In the genomic region with DNA sequence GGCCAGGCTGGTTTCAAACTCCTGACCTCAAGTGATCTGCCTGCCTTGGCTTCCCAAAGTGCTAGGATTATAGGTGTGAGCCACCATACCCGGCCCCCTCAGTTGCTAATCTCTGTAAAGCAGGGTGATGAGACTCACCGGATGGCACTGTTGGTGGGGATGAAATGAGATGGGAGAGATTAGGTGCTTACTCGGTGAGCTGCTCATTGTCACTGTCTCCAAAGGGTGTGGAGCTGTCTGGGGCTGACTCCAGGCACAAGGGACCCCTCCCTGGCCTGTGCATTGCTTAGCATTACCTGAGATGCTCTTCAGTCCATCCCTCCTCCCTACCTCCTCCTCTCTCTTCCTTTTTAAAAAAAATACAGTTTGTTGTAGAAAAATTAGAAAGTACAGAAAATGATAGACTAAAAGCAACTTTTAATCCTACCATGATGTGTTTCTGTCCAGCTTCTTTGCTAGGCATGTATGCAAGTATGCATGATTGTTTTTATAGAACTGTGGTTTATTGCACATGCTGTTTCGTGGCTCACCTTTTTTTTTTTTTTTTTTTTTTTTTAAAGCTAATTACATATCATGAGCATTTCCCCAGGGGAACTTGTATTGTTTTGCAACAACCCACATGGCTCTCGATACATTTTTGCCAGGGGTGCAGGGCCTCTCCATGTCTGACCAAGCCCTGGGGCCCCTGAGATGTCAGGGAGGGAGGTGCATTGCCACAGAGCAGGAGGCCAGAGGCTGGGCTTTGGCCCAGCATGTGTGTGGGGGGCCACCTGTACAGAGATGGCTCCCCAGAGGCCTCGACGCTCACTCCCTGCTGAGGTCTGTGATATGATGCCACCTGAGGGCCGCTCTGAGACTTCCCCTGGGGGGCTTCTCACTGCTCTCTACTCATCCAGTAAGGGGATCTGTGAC, we compare ENCODE assay signal across 14 cellular contexts.
DNase-seq lines count a peak whose midpoint lies in the region; ATAC-seq and TF ChIP-seq lines count a peak whose summit lies in the region.
"Had no signal": no experiment of that assay in that cellular context is flagged by ENCODE, and none has a peak within 500 bp of the region (broad histone marks: within the 10 kb centered on the region; RNA-seq: fewer than 3 reads in every experiment).

No MANE protein-coding gene starts in this region.

- DNase-seq in NCI-H2171 treated with DMSO at 0.1 percent for 48 hours (lab: John Stamatoyannopoulos, UW) (peak; percentile 90), cardiac fibroblast (ENCODE audit: low read depth in 2 of 2) (peak; percentile 59 to 68), Ammon's horn (ENCODE audit: low spot score) (no peak), NAMALWA (ENCODE audit: low spot score) (no peak)
- DNase-seq: activated CD4-positive, CD25-positive, alpha-beta regulatory T cell treated with anti-CD3 and anti-CD28 coated beads, Interleukin-2, amount 50 U/mL, for 72 hours; activated naive CD4-positive, alpha-beta T cell treated with anti-CD3 and anti-CD28 coated beads, Interleukin-2, amount 50 U/mL, for 16 hours; CD4-positive, alpha-beta memory T cell; hippocampal formation; left cardiac atrium; MM.1S; NCI-H345 had no signal

- H3K27ac ChIP-seq in HEK293 (ENCODE audit: extremely low read depth, low read depth, low read length), result no peak overlapping the region; the same call in 1 of the 2 replicates
- H3K27ac ChIP-seq in parathyroid adenoma, result peak overlapping the region; percentile 98

- peaks cover 24% of the 10 kb centered on the region for H3K4me1 ChIP-seq in HEK293 (ENCODE audit: control insufficient read depth, insufficient read depth, low read length)
- H3K4me1 ChIP-seq in parathyroid adenoma, result peaks cover 53% of the 10 kb centered on the region

- H3K9me3 ChIP-seq in HEK293 (ENCODE audit: control insufficient read depth, insufficient read depth, low read depth, low read length), result no peaks in the 10 kb centered on the region
- no peaks in the 10 kb centered on the region for H3K9me3 ChIP-seq in parathyroid adenoma (ENCODE audit: control insufficient read depth, low read length)

- CTCF ChIA-PET in HEK293 (lab: Yijun Ruan, JAX), result interaction anchor here (1.2 to 4.0 kb wide), 4 partner anchors 7 to 12 kb away, joined by 3 to 33 read pairs (median 4); no protein-coding TSS in a partner anchor

- no peak overlapping the region for H3K4me3 ChIP-seq in HEK293 (ENCODE audit: low read depth, low read length)
- no peak overlapping the region for H3K4me3 ChIP-seq in cardiac fibroblast (replicated peaks in 1 of 2; ENCODE audit: low read depth in 2 of 2, low read length in 2 of 2)
- H3K4me3 ChIP-seq in parathyroid adenoma (ENCODE audit: low read depth, low read length), result no peak overlapping the region

- H3K79me2 ChIP-seq in parathyroid adenoma, result peaks cover 3% of the 10 kb centered on the region

- POLR2A ChIA-PET in HEK293 (lab: Yijun Ruan, JAX), result interaction anchor here (0.5 to 0.6 kb wide), 3 partner anchors 57 to 308 kb away, joined by 3 to 5 read pairs (median 3); no protein-coding TSS in a partner anchor

- ATAC-seq in GM18520 (IDR thresholded peaks at IDR 0.05; ENCODE audit: unreplicated experiment), result no peak

- TF ChIP-seq CTCF in HEK293 (tag by site-specific recombination; IDR thresholded peaks at IDR 0.05) (no peak), cardiac fibroblast (IDR thresholded peaks at IDR 0.05; ENCODE audit: low read depth, low read length) (no peak), parathyroid adenoma (IDR thresholded peaks at IDR 0.05) (no peak)

- H3K27me3 ChIP-seq in parathyroid adenoma (ENCODE audit: control insufficient read depth, insufficient read depth, low read length), result no peaks in the 10 kb centered on the region

- no peak overlapping the region for H3K9ac ChIP-seq in parathyroid adenoma

- no peak overlapping the region for H3K4me2 ChIP-seq in parathyroid adenoma (ENCODE audit: low read length)

- H3K36me3 ChIP-seq in HEK293 (ENCODE audit: control insufficient read depth in 2 of 2, insufficient read depth in 1 of 2, low read length in 2 of 2) (peaks cover 0 to 4% of the 10 kb centered on the region in 2 experiments; a peak in 1 of 3 replicates), parathyroid adenoma (ENCODE audit: control insufficient read depth, insufficient read depth, low read length) (no peaks in the 10 kb centered on the region)

- no peak overlapping the region for H2AFZ ChIP-seq in parathyroid adenoma

TF ChIP-seq in HEK293, 187 proteins besides CTCF, POLR2A, EP300 and RAD21 (continues in another document):
- TF ChIP-seq KLF16 (tag by site-specific recombination; IDR thresholded peaks at IDR 0.05), result no peak
- no peak for TF ChIP-seq ZBTB10 (tag by site-specific recombination; IDR thresholded peaks at IDR 0.05)
- TF ChIP-seq ZNF350 (tag by site-specific recombination; IDR thresholded peaks at IDR 0.05), result no peak
- TF ChIP-seq ZNF585B (tag by site-specific recombination; IDR thresholded peaks at IDR 0.05), result no peak
- TF ChIP-seq ZNF169 (tag by site-specific recombination; IDR thresholded peaks at IDR 0.05), result no peak
- TF ChIP-seq FEZF1 (tag by site-specific recombination; IDR thresholded peaks at IDR 0.05), result peak; percentile 39; the same call in 1 of the 2 replicates
- TF ChIP-seq, protein P1, sequence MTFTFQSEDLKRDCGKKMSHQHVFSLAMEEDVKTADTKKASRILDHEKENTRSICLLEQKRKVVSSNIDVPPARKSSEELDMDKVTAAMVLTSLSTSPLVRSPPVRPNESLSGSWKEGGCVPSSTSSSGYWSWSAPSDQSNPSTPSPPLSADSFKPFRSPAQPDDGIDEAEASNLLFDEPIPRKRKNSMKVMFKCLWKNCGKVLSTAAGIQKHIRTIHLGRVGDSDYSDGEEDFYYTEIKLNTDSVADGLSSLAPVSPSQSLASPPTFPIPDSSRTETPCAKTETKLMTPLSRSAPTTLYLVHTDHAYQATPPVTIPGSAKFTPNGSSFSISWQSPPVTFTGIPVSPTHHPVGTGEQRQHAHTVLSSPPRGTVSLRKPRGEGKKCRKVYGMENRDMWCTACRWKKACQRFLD (tag by site-specific recombination; IDR thresholded peaks at IDR 0.05), result no peak
- TF ChIP-seq GLIS2 (tag by site-specific recombination; IDR thresholded peaks at IDR 0.05), result peak; percentile 49
- no peak for TF ChIP-seq ZNF660 (tag by site-specific recombination; IDR thresholded peaks at IDR 0.05)
- no peak for TF ChIP-seq ZNF514 (tag by site-specific recombination; IDR thresholded peaks at IDR 0.05)
- TF ChIP-seq, protein P2, sequence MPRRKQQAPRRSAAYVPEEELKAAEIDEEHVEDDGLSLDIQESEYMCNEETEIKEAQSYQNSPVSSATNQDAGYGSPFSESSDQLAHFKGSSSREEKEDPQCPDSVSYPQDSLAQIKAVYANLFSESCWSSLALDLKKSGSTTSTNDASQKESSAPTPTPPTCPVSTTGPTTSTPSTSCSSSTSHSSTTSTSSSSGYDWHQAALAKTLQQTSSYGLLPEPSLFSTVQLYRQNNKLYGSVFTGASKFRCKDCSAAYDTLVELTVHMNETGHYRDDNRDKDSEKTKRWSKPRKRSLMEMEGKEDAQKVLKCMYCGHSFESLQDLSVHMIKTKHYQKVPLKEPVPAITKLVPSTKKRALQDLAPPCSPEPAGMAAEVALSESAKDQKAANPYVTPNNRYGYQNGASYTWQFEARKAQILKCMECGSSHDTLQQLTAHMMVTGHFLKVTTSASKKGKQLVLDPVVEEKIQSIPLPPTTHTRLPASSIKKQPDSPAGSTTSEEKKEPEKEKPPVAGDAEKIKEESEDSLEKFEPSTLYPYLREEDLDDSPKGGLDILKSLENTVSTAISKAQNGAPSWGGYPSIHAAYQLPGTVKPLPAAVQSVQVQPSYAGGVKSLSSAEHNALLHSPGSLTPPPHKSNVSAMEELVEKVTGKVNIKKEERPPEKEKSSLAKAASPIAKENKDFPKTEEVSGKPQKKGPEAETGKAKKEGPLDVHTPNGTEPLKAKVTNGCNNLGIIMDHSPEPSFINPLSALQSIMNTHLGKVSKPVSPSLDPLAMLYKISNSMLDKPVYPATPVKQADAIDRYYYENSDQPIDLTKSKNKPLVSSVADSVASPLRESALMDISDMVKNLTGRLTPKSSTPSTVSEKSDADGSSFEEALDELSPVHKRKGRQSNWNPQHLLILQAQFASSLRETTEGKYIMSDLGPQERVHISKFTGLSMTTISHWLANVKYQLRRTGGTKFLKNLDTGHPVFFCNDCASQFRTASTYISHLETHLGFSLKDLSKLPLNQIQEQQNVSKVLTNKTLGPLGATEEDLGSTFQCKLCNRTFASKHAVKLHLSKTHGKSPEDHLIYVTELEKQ (tag by site-specific recombination; IDR thresholded peaks at IDR 0.05; ENCODE audit: borderline replicate concordance), result no peak
- TF ChIP-seq ZNF266 (tag by site-specific recombination; IDR thresholded peaks at IDR 0.05; ENCODE audit: low read depth), result no peak
- no peak for TF ChIP-seq ZNF670 (tag by site-specific recombination; IDR thresholded peaks at IDR 0.05; ENCODE audit: low read depth)
- no peak for TF ChIP-seq ZBTB8A (tag by site-specific recombination; IDR thresholded peaks at IDR 0.05)
- no peak for TF ChIP-seq ZNF19 (tag by site-specific recombination; IDR thresholded peaks at IDR 0.05; ENCODE audit: low read depth)
- TF ChIP-seq ZEB2 (tag by site-specific recombination; IDR thresholded peaks at IDR 0.05), result no peak
- no peak for TF ChIP-seq ZNF416 (tag by site-specific recombination; IDR thresholded peaks at IDR 0.05)
- no peak for TF ChIP-seq ZNF624 (tag by site-specific recombination; IDR thresholded peaks at IDR 0.05)
- no peak for TF ChIP-seq ZNF223 (tag by site-specific recombination; IDR thresholded peaks at IDR 0.05)
- no peak for TF ChIP-seq KLF9 (tag by site-specific recombination; IDR thresholded peaks at IDR 0.05; ENCODE audit: low read depth)

Comparison
In these comparisons a context has a peak if more than half of its experiments do, and no peak if none do; other contexts are left out.
1. DNase-seq: peak in NCI-H2171 treated with DMSO at 0.1 percent for 48 hours (single experiment) and cardiac fibroblast (2 of 2); none in Ammon's horn (single experiment) and NAMALWA (single experiment).